Comparison of ENCODE assay signal across 8 cellular contexts in genomic region chr3:102224171-102224570, GRCh38.
A peak's percentile ranks its signal among the peaks of the same experiment; 100 is the strongest.
DNase-seq lines count a peak whose midpoint lies in the region; ATAC-seq, FAIRE-seq and TF ChIP-seq lines count a peak whose summit lies in the region.

No MANE protein-coding gene starts in this region.

- TF ChIP-seq RAD21 in K562 (CRISPR knock-in tag; conservative IDR thresholded peaks at IDR 0.05 in 1 of 2, IDR thresholded peaks at IDR 0.05 in 1 of 2): peak; percentile 33 to 43

- H3K4me2 ChIP-seq in K562 (ENCODE audit: insufficient read depth, low read length): no peak overlapping the region

- H3K9me3 Mint-ChIP-seq in naive thymus-derived CD4-positive, alpha-beta T cell: peaks cover 0 to 8% (median 1%) of the 10 kb centered on the region in 11 donors

- no peaks in the 10 kb centered on the region for H3K79me2 ChIP-seq in K562 (ENCODE audit: control insufficient read depth, insufficient read depth, low read length)

- H3K4me3 ChIP-seq in K562: no peak overlapping the region
- no peak overlapping the region for H3K4me3 ChIP-seq in naive thymus-derived CD4-positive, alpha-beta T cell (ENCODE audit: low read length)
- H3K4me3 ChIP-seq in suprapubic skin: no peak overlapping the region

- H3K27me3 ChIP-seq in K562 (ENCODE audit: control insufficient read depth in 2 of 2, insufficient read depth in 2 of 2, low read length in 2 of 2) (no peaks in the 10 kb centered on the region), suprapubic skin (no peaks in the 10 kb centered on the region)
- no peaks in the 10 kb centered on the region for H3K27me3 ChIP-seq in naive thymus-derived CD4-positive, alpha-beta T cell (ENCODE audit: control insufficient read depth in 2 of 2, insufficient read depth in 2 of 2, low read length in 2 of 2)

- BruUV-seq in K562 (replicated peaks; lab: Mats Ljungman, UMichigan): no TSS peak

- CTCF ChIA-PET in K562 (lab: Yijun Ruan, JAX; ENCODE audit: low intra/inter-chr PET ratio): interaction anchor here (1.9 to 3.1 kb wide), 3 partner anchors 410 to 528 kb away, joined by 10 to 25 read pairs (median 14); no protein-coding TSS in a partner anchor
- CTCF ChIA-PET in naive thymus-derived CD4-positive, alpha-beta T cell (lab: Charles Lee): interaction anchor here (1.1 to 11.1 kb wide), 14 partner anchors 15 to 417 kb away, joined by 3 to 423 read pairs (median 8); partner anchors contain the start of gene NFKBIZ

- WGBS in K562 (ENCODE audit: insufficient coverage, low coverage, missing lambda C conversion rate): 0% methylated on average over 2 of the region's 3 CpGs
- whole genome bisulfite sequencing in suprapubic skin: 85% methylated on average over 3 of the region's 3 CpGs

- H3K4me1 ChIP-seq in K562 (replicated peaks in 1 of 2; ENCODE audit: control insufficient read depth in 2 of 2, insufficient read depth in 2 of 2, low read length in 2 of 2) (no peaks in the 10 kb centered on the region), suprapubic skin (peaks cover 10% of the 10 kb centered on the region)
- H3K4me1 ChIP-seq in naive thymus-derived CD4-positive, alpha-beta T cell (ENCODE audit: control insufficient read depth in 2 of 2, insufficient read depth in 2 of 2, low read length in 2 of 2): peaks cover 7 to 30% of the 10 kb centered on the region in 2 donors

- peaks cover 0 to 16% (median 0%) of the 10 kb centered on the region in 5 donors for H3K27me3 Mint-ChIP-seq in naive thymus-derived CD4-positive, alpha-beta T cell

- H3K36me3 ChIP-seq in K562 (ENCODE audit: control insufficient read depth, insufficient read depth, low read length) (no peaks in the 10 kb centered on the region), suprapubic skin (no peaks in the 10 kb centered on the region)
- H3K36me3 ChIP-seq in naive thymus-derived CD4-positive, alpha-beta T cell (ENCODE audit: control insufficient read depth in 2 of 3, insufficient read depth in 3 of 3, low read length in 3 of 3): no peaks in the 10 kb centered on the region

- DNase-seq in GM10266 (ENCODE audit: extremely low spot score) (peak; percentile 24), K562 (ENCODE audit: extremely low read depth in 1 of 4, low spot score in 3 of 4) (no peak), suprapubic skin (ENCODE audit: low spot score in 2 of 2) (no peak), NCI-H187 (lab: John Stamatoyannopoulos, UW) (no peak)
- DNase-seq in naive thymus-derived CD4-positive, alpha-beta T cell: no peak

- H3K36me3 Mint-ChIP-seq in naive thymus-derived CD4-positive, alpha-beta T cell: peaks cover 0 to 16% (median 6%) of the 10 kb centered on the region in 5 donors

- H3K27ac ChIP-seq in K562 (ENCODE audit: extremely low read depth, low read depth, low read length): no peak overlapping the region
- H3K27ac ChIP-seq in naive thymus-derived CD4-positive, alpha-beta T cell (ENCODE audit: low read depth, low read length): no peak overlapping the region
- H3K27ac ChIP-seq in suprapubic skin: no peak overlapping the region

- no peak overlapping the region for H2AFZ ChIP-seq in K562 (ENCODE audit: low read depth, low read length)

- H3K9me1 ChIP-seq in K562 (ENCODE audit: control insufficient read depth, insufficient read depth, low read length): no peaks in the 10 kb centered on the region

- TF ChIP-seq POLR2A in K562 (conservative IDR thresholded peaks at IDR 0.05): no peak
- no peak for TF ChIP-seq POLR2A in suprapubic skin (IDR thresholded peaks at IDR 0.05)

- TF ChIP-seq EP300 in K562 (IDR thresholded peaks at IDR 0.05; ENCODE audit: low read length) (no peak), suprapubic skin (IDR thresholded peaks at IDR 0.05) (no peak)

- H3K27ac Mint-ChIP-seq in naive thymus-derived CD4-positive, alpha-beta T cell: peak overlapping the region in 5 of 9 donors; percentile 27 to 67 (median 36)

- POLR2A ChIA-PET in K562 (lab: Yijun Ruan, JAX): no interaction called here
- POLR2A ChIA-PET in naive thymus-derived CD4-positive, alpha-beta T cell (lab: Charles Lee): interaction anchor here (0.9 to 5.6 kb wide), 9 partner anchors 146 to 414 kb away, joined by 3 to 56 read pairs (median 5); partner anchors contain the start of gene NFKBIZ

- peak overlapping the region in 3 of 10 donors; percentile 48 to 63 (median 53) for H3K4me3 Mint-ChIP-seq in naive thymus-derived CD4-positive, alpha-beta T cell

- no peak for FAIRE-seq in K562 (lab: Jason Lieb, UNC)

- intact Hi-C loops in K562 (cut with micrococcal nuclease): no loop called here
- intact Hi-C loops in naive thymus-derived CD4-positive, alpha-beta T cell (cut with micrococcal nuclease): loop anchor here (2.0 to 10.0 kb wide), 6 partner anchors 109 to 649 kb away; partner anchors contain the start of gene PCNP (in 1 of the 2)

- TF ChIP-seq CTCF in GM10266 (IDR thresholded peaks at IDR 0.05; ENCODE audit: control insufficient read depth, insufficient read depth, low read depth, missing control alignments) (peak; percentile 35), K562 (IDR thresholded peaks at IDR 0.05 in 2 of 3, conservative IDR thresholded peaks at IDR 0.05 in 1 of 3; ENCODE audit: insufficient read depth in 2 of 3, low read depth in 1 of 3, low read length in 3 of 3) (peak in 1 of 3 experiments; percentile 16; a peak in 1 of 6 replicates), suprapubic skin (IDR thresholded peaks at IDR 0.05) (no peak)

- H3K9ac ChIP-seq in K562 (ENCODE audit: insufficient read depth in 1 of 2, low read depth in 2 of 2, low read length in 2 of 2): no peak overlapping the region

- H3K9me3 ChIP-seq in K562 (replicated peaks; ENCODE audit: control insufficient read depth, insufficient read depth, low read depth, low read length) (no peaks in the 10 kb centered on the region), suprapubic skin (no peaks in the 10 kb centered on the region)
- no peaks in the 10 kb centered on the region for H3K9me3 ChIP-seq in naive thymus-derived CD4-positive, alpha-beta T cell (ENCODE audit: control insufficient read depth in 2 of 3, low read length in 3 of 3)

- peaks cover 17 to 46% (median 42%) of the 10 kb centered on the region in 7 donors for H3K4me1 Mint-ChIP-seq in naive thymus-derived CD4-positive, alpha-beta T cell

- no peaks in the 10 kb centered on the region for H4K20me1 ChIP-seq in K562 (replicated peaks; ENCODE audit: control insufficient read depth, insufficient read depth, low read length)

- ATAC-seq in HG03432 (IDR thresholded peaks at IDR 0.05; ENCODE audit: unreplicated experiment): peak; percentile 64
- ATAC-seq in K562: no peak
- no peak for ATAC-seq in naive thymus-derived CD4-positive, alpha-beta T cell
- no peak for ATAC-seq in GM21367 (IDR thresholded peaks at IDR 0.05; ENCODE audit: unreplicated experiment)
- no peak for ATAC-seq in GM18520 (IDR thresholded peaks at IDR 0.05; ENCODE audit: unreplicated experiment)

- in situ Hi-C loops in K562 (cut with MboI): no loop called here

TF ChIP-seq in K562, 482 proteins besides CTCF, POLR2A, EP300 and RAD21:
- TF ChIP-seq PBX2 (CRISPR knock-in tag; IDR thresholded peaks at IDR 0.05; ENCODE audit: low read depth): 0 out of 2 replicates have a peak, but pooled peaks have one; percentile 13
- peak; percentile 52 for TF ChIP-seq PBX2 (tag; conservative IDR thresholded peaks at IDR 0.05; ENCODE audit: low read depth)
- no peak for TF ChIP-seq CHD2 (IDR thresholded peaks at IDR 0.05; ENCODE audit: low read depth, low read length)
- peak; percentile 49 for TF ChIP-seq MEIS2 (IDR thresholded peaks at IDR 0.05; ENCODE audit: partially characterized antibody)
- no peak for TF ChIP-seq ZNF445 (CRISPR knock-in tag; IDR thresholded peaks at IDR 0.05; ENCODE audit: low read depth)
- TF ChIP-seq CGGBP1 (CRISPR knock-in tag; IDR thresholded peaks at IDR 0.05): no peak
- TF ChIP-seq, protein P1, sequence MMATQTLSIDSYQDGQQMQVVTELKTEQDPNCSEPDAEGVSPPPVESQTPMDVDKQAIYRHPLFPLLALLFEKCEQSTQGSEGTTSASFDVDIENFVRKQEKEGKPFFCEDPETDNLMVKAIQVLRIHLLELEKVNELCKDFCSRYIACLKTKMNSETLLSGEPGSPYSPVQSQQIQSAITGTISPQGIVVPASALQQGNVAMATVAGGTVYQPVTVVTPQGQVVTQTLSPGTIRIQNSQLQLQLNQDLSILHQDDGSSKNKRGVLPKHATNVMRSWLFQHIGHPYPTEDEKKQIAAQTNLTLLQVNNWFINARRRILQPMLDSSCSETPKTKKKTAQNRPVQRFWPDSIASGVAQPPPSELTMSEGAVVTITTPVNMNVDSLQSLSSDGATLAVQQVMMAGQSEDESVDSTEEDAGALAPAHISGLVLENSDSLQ (IDR thresholded peaks at IDR 0.05): peak; percentile 83
TF ChIP-seq in K562: peak in this region for 3.
